In genomic region chr11:9825895-9826294, GRCh38 we compare ENCODE assay signal across 27 cellular contexts.
"Had no signal": no experiment of that assay in that cellular context is flagged by ENCODE, and none has a peak within 500 bp of the region (broad histone marks: within the 10 kb centered on the region; RNA-seq: fewer than 3 reads in every experiment).

No MANE protein-coding gene starts in this region.

- H3K27me3 Mint-ChIP-seq: activated CD4-positive, alpha-beta memory T cell treated with anti-CD3 and anti-CD28 coated beads for 36 hours; activated naive CD4-positive, alpha-beta T cell treated with anti-CD3 and anti-CD28 coated beads, Interleukin-2, amount 10 ng/mL, durations not matched to agents 7 days and 5 days; activated naive CD8-positive, alpha-beta T cell treated with anti-CD3 and anti-CD28 coated beads, Interleukin-2, amount 10 ng/mL, durations not matched to agents 7 days and 5 days; memory B cell had no signal

- H3K36me3 ChIP-seq: brain microvascular endothelial cell, neural progenitor cell, thoracic aorta had no signal

- H3K4me3 Mint-ChIP-seq: activated CD4-positive, alpha-beta memory T cell treated with anti-CD3 and anti-CD28 coated beads for 36 hours; activated naive CD4-positive, alpha-beta T cell treated with anti-CD3 and anti-CD28 coated beads, Interleukin-2, amount 10 ng/mL, durations not matched to agents 7 days and 5 days; activated naive CD8-positive, alpha-beta T cell treated with anti-CD3 and anti-CD28 coated beads, Interleukin-2, amount 10 ng/mL, durations not matched to agents 7 days and 5 days; immature natural killer cell; memory B cell; natural killer cell; neural progenitor cell; T-helper 1 cell treated with Interleukin-12 subunit alpha and Interleukin-12 subunit beta and Interleukin-4 antibody, amounts not matched to agents 30 μg/mL and 1 μg/mL, for 36 hours had no signal

- H3K27ac Mint-ChIP-seq: activated CD4-positive, alpha-beta memory T cell treated with anti-CD3 and anti-CD28 coated beads for 36 hours; activated naive CD4-positive, alpha-beta T cell treated with anti-CD3 and anti-CD28 coated beads, Interleukin-2, amount 10 ng/mL, durations not matched to agents 7 days and 5 days; activated naive CD8-positive, alpha-beta T cell treated with anti-CD3 and anti-CD28 coated beads, Interleukin-2, amount 10 ng/mL, durations not matched to agents 7 days and 5 days; memory B cell; natural killer cell; neural progenitor cell; T-helper 1 cell treated with Interleukin-12 subunit alpha and Interleukin-12 subunit beta and Interleukin-4 antibody, amounts not matched to agents 30 μg/mL and 1 μg/mL, for 36 hours had no signal

- DNase-seq: activated CD4-positive, alpha-beta memory T cell treated with anti-CD3 and anti-CD28 coated beads for 36 hours; activated CD4-positive, alpha-beta T cell treated with anti-CD3 and anti-CD28 coated beads for 4 hours; activated CD8-positive, alpha-beta memory T cell treated with anti-CD3 and anti-CD28 coated beads, Interleukin-2, amount 50 U/mL, for 4 hours; activated gamma-delta T cell; activated naive CD4-positive, alpha-beta T cell treated with anti-CD3 and anti-CD28 coated beads, Interleukin-2, amount 10 ng/mL, durations not matched to agents 7 days and 5 days; activated naive CD8-positive, alpha-beta T cell treated with anti-CD3 and anti-CD28 coated beads, Interleukin-2, amount 10 ng/mL, durations not matched to agents 7 days and 5 days; activated T-cell treated with anti-CD3 and anti-CD28 coated beads, Interleukin-2, amount 50 U/mL, for 1 hour; amniotic stem cell; brain microvascular endothelial cell; cortex of kidney; heart left ventricle; hypothalamus; immature natural killer cell; kidney; natural killer cell; occipital lobe; spleen; stimulated activated naive CD4-positive, alpha-beta T cell; T-helper 9 cell; upper lobe of left lung had no signal

- H3K9me3 Mint-ChIP-seq: activated CD4-positive, alpha-beta memory T cell treated with anti-CD3 and anti-CD28 coated beads for 36 hours; activated naive CD4-positive, alpha-beta T cell treated with anti-CD3 and anti-CD28 coated beads, Interleukin-2, amount 10 ng/mL, durations not matched to agents 7 days and 5 days; activated naive CD8-positive, alpha-beta T cell treated with anti-CD3 and anti-CD28 coated beads, Interleukin-2, amount 10 ng/mL, durations not matched to agents 7 days and 5 days; immature natural killer cell; memory B cell; natural killer cell; neural progenitor cell had no signal

- H3K4me1 Mint-ChIP-seq: activated naive CD4-positive, alpha-beta T cell treated with anti-CD3 and anti-CD28 coated beads, Interleukin-2, amount 10 ng/mL, durations not matched to agents 7 days and 5 days; activated naive CD8-positive, alpha-beta T cell treated with anti-CD3 and anti-CD28 coated beads, Interleukin-2, amount 10 ng/mL, durations not matched to agents 7 days and 5 days; immature natural killer cell; memory B cell; natural killer cell; neural progenitor cell had no signal

- H3K27me3 ChIP-seq: brain microvascular endothelial cell, foreskin keratinocyte, heart left ventricle, neural progenitor cell, right atrium auricular region, spleen, upper lobe of left lung had no signal

- H3K4me1 ChIP-seq: spleen had no signal

- H3K36me3 Mint-ChIP-seq: activated CD4-positive, alpha-beta memory T cell treated with anti-CD3 and anti-CD28 coated beads for 36 hours; activated naive CD4-positive, alpha-beta T cell treated with anti-CD3 and anti-CD28 coated beads, Interleukin-2, amount 10 ng/mL, durations not matched to agents 7 days and 5 days; natural killer cell had no signal

- H3K9ac ChIP-seq: neural progenitor cell had no signal

- H3K27ac ChIP-seq: brain microvascular endothelial cell, foreskin keratinocyte, heart left ventricle, neural progenitor cell, right atrium auricular region, spleen, thoracic aorta, upper lobe of left lung, VCaP had no signal

- H3K4me2 ChIP-seq: neural progenitor cell had no signal

- H3K4me3 ChIP-seq: heart left ventricle, neural progenitor cell, right atrium auricular region, spleen, thoracic aorta, upper lobe of left lung had no signal

- H3K9me3 ChIP-seq: heart left ventricle, right atrium auricular region, spleen, thoracic aorta, upper lobe of left lung had no signal

- H2AFZ ChIP-seq: neural progenitor cell had no signal
